7 cellular contexts compared by ENCODE assay signal in genomic region chr1:20049056-20049798, GRCh38. TPM values are rescaled to one million over a fixed set of nuclear protein-coding genes. Genes with fewer than 3 reads are reported as not detected.
"Had no signal": no experiment of that assay in that cellular context is flagged by ENCODE, and none has a peak within 500 bp of the region (broad histone marks: within the 10 kb centered on the region; RNA-seq: fewer than 3 reads in every experiment).

No MANE protein-coding gene starts in this region.

RNA-seq across cellular contexts. Expression of gene PLA2G5, which starts 20.8 kb away (rescaled TPM):
- total RNA-seq: LHCN-M2, MCF 10A, NCI-H460, PC-9, RPMI7951, SK-MEL-5, T-cell had no signal
